In the genomic region with DNA sequence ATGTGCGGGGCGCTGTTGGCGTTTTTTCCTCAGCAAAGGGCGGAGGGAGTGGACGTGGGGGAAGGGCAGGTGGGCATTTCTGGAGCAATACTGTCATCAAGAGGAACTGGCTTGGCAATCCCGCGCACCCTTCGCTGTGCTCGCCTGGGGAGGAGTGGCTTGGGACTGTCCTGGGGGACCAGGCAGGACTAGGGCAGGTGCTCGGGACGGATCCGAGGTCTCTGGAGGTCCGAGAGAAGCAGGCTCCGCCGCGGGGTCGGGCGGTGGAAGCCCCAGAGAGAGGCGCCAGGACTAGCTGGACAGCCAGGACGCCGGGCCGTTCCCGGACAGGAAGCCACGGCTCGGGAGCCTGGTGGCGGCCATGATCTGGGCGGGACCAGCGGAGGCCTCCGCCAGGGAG, we compare ENCODE assay signal across 8 cellular contexts.
DNase-seq lines count a peak whose midpoint lies in the region; ATAC-seq, FAIRE-seq and TF ChIP-seq lines count a peak whose summit lies in the region.
"Not testable (repeated sequence)": the region's sequence is repeated elsewhere in the genome, so short reads cannot be mapped to it uniquely, and the experiment has no call there.

No MANE protein-coding gene starts in this region.

- peak overlapping the region; percentile 18; the same call in 1 of the 3 replicates for H3K4me3 ChIP-seq in A549
- 0 out of 2 replicates have a peak overlapping the region, but pooled peaks have one; percentile 15 for H3K4me3 ChIP-seq in LNCaP clone FGC (ENCODE audit: low read depth, low read length)
- H3K4me3 ChIP-seq in astrocyte of the cerebellum (ENCODE audit: low read depth, low read length): peak overlapping the region; percentile 23
- peak overlapping the region; percentile 46 for H3K4me3 ChIP-seq in fibroblast of mammary gland (ENCODE audit: control insufficient read depth, low read depth, low read length)
- H3K4me3 ChIP-seq in osteoblast (ENCODE audit: insufficient read depth, low read length): peak overlapping the region; percentile 59
- H3K4me3 ChIP-seq in stomach: peak overlapping the region in 1 of 4 donors; percentile 43

- TF ChIP-seq POLR2A in A549 (IDR thresholded peaks at IDR 0.05; ENCODE audit: low read length); stomach (IDR thresholded peaks at IDR 0.05): not testable (repeated sequence)

- not testable (repeated sequence) for H3K4me2 ChIP-seq in A549; osteoblast (ENCODE audit: insufficient read depth, low read length)

- TF ChIP-seq EP300 in A549 (IDR thresholded peaks at IDR 0.05); stomach (IDR thresholded peaks at IDR 0.05): not testable (repeated sequence)

- not testable (repeated sequence) for TF ChIP-seq RAD21 in A549 (conservative IDR thresholded peaks at IDR 0.05 in 1 of 2, IDR thresholded peaks at IDR 0.05 in 1 of 2)

- DNase-seq in A549 (ENCODE audit: low read depth in 1 of 2, low spot score in 1 of 2) (peak in 1 of 2 experiments; percentile 55), fibroblast of mammary gland (ENCODE audit: low read depth) (peak; percentile 59), stomach (peak; percentile 50)
- DNase-seq in LNCaP clone FGC (ENCODE audit: low read depth); astrocyte of the cerebellum (ENCODE audit: low read depth); osteoblast (ENCODE audit: insufficient read length, low spot score, missing footprints): not testable (repeated sequence)
- DNase-seq in activated CD8-positive, alpha-beta memory T cell treated with anti-CD3 and anti-CD28 coated beads, Interleukin-2, amount 10 ng/mL, durations not matched to agents 7 days and 5 days: peak; percentile 36

- not testable (repeated sequence) for H3K36me3 ChIP-seq in osteoblast (ENCODE audit: insufficient read depth, low read length); stomach

- H4K20me1 ChIP-seq in osteoblast (ENCODE audit: insufficient read depth, low read length): not testable (repeated sequence)

- not testable (repeated sequence) for TF ChIP-seq CTCF in A549 (IDR thresholded peaks at IDR 0.05); LNCaP clone FGC (IDR thresholded peaks at IDR 0.05; ENCODE audit: control insufficient read depth, extremely low read depth, insufficient read depth); astrocyte of the cerebellum (IDR thresholded peaks at IDR 0.05; ENCODE audit: low read depth, low read length, missing control alignments); osteoblast (IDR thresholded peaks at IDR 0.05; ENCODE audit: extremely low read depth, low read depth, low read length)
- peak; percentile 7 for TF ChIP-seq CTCF in fibroblast of mammary gland (conservative IDR thresholded peaks at IDR 0.05; ENCODE audit: control insufficient read depth, insufficient read depth, low read depth, low read length)
- peak in 1 of 7 experiments; percentile 22 for TF ChIP-seq CTCF in stomach (IDR thresholded peaks at IDR 0.05)

- POLR2A ChIA-PET in A549 (lab: Yijun Ruan, JAX): not testable (repeated sequence)

- H3K4me1 ChIP-seq in A549; osteoblast (ENCODE audit: insufficient read depth, low read length); stomach: not testable (repeated sequence)

- 83% methylated on average over 18 of the region's 29 CpGs for WGBS in A549 (ENCODE audit: missing lambda C conversion rate)
- 18 to 100% (median 48%) methylated on average over 5 to 18 of the region's 29 CpGs; no CpG with 5 or more reads in 1 of the 5 donors for WGBS in stomach, 5 donors

- H3K27me3 ChIP-seq in layer of hippocampus (ENCODE audit: control insufficient read depth, insufficient read depth, low read length); osteoblast (ENCODE audit: insufficient read depth, low read length); stomach: not testable (repeated sequence)

- H3K79me2 ChIP-seq in osteoblast (ENCODE audit: insufficient read depth, low read length): not testable (repeated sequence)

- in situ Hi-C loops in astrocyte of the cerebellum (cut with HindIII; ENCODE audit: low sequenced_read_pairs): not testable (repeated sequence)

- peak; percentile 88 for FAIRE-seq in A549 (lab: Jason Lieb, UNC)

- H3K27ac ChIP-seq in A549: peak overlapping the region; percentile 39 to 42; a peak in 2 of 6 replicates
- peak overlapping the region; percentile 80 for H3K27ac ChIP-seq in layer of hippocampus (ENCODE audit: low read depth, low read length)
- not testable (repeated sequence) for H3K27ac ChIP-seq in osteoblast (ENCODE audit: low read depth, low read length)
- H3K27ac ChIP-seq in stomach: peak overlapping the region in 2 of 5 donors; percentile 86 to 87

- H3K36me3 Mint-ChIP-seq in activated CD8-positive, alpha-beta memory T cell treated with anti-CD3 and anti-CD28 coated beads, Interleukin-2, amount 10 ng/mL, durations not matched to agents 7 days and 5 days: not testable (repeated sequence)

- not testable (repeated sequence) for H2AFZ ChIP-seq in osteoblast (ENCODE audit: low read length)

- H3K27ac Mint-ChIP-seq in activated CD8-positive, alpha-beta memory T cell treated with anti-CD3 and anti-CD28 coated beads, Interleukin-2, amount 10 ng/mL, durations not matched to agents 7 days and 5 days: not testable (repeated sequence)

- H3K4me1 Mint-ChIP-seq in activated CD8-positive, alpha-beta memory T cell treated with anti-CD3 and anti-CD28 coated beads, Interleukin-2, amount 10 ng/mL, durations not matched to agents 7 days and 5 days: not testable (repeated sequence)

- ATAC-seq in A549: peak in 1 of 2 experiments; percentile 81; a peak in 1 of 6 replicates
- not testable (repeated sequence) for ATAC-seq in activated CD8-positive, alpha-beta memory T cell treated with anti-CD3 and anti-CD28 coated beads, Interleukin-2, amount 10 ng/mL, durations not matched to agents 7 days and 5 days

- H3K9me3 ChIP-seq in A549; osteoblast (ENCODE audit: low read depth, low read length): not testable (repeated sequence)
- H3K9me3 ChIP-seq in stomach: peaks cover 0 to 33% (median 13%) of the 10 kb centered on the region in 4 donors

- CTCF ChIA-PET in A549 (lab: Yijun Ruan, JAX); activated CD8-positive, alpha-beta memory T cell treated with anti-CD3 and anti-CD28 coated beads, Interleukin-2, amount 10 ng/mL, durations not matched to agents 7 days and 5 days (lab: Charles Lee): not testable (repeated sequence)

- intact Hi-C loops in stomach (cut with DNase I; ENCODE audit: low total_unique reads): not testable (repeated sequence)

- not testable (repeated sequence) for H3K27me3 Mint-ChIP-seq in activated CD8-positive, alpha-beta memory T cell treated with anti-CD3 and anti-CD28 coated beads, Interleukin-2, amount 10 ng/mL, durations not matched to agents 7 days and 5 days

- not testable (repeated sequence) for H3K9me3 Mint-ChIP-seq in activated CD8-positive, alpha-beta memory T cell treated with anti-CD3 and anti-CD28 coated beads, Interleukin-2, amount 10 ng/mL, durations not matched to agents 7 days and 5 days (ENCODE audit: low read depth)

- not testable (repeated sequence) for H3K4me3 Mint-ChIP-seq in activated CD8-positive, alpha-beta memory T cell treated with anti-CD3 and anti-CD28 coated beads, Interleukin-2, amount 10 ng/mL, durations not matched to agents 7 days and 5 days
